Comparison of ENCODE assay signal across 16 cellular contexts in the genomic region with DNA sequence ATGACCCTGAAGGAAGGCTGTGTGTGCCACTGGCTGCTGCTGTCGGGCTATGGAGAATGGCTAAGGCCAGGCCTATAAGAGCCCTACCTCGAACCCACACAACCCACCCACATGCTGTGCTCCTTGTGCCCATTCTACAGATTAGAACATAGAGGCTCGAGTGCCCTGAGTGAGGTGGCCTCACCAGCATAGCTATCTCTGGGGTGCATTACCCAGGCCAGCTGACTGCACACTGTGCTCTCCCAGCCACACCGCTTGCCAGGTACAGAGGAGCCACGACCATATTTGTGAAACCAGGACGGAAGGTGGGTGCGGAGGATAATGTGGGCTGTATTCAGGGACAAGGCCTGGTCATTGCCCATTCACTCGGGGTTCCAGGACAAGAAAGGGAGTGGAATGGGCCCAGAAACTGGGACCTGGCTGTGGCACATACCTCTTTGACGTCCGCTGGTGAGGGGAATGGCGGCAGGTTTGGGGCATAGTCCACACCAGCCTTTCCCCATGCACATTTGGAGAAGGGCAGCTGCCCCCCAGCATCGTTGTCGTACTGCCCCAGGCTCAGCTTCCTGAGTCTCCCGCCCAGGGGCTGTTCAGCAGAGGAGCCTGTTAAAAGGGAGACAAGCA.
DNase-seq lines count a peak whose midpoint lies in the region; TF ChIP-seq lines count a peak whose summit lies in the region.
"Had no signal": no experiment of that assay in that cellular context is flagged by ENCODE, and none has a peak within 500 bp of the region (broad histone marks: within the 10 kb centered on the region; RNA-seq: fewer than 3 reads in every experiment).

No MANE protein-coding gene starts in this region.

- H3K23ac ChIP-seq in trophoblast cell (ENCODE audit: low read length) = peak overlapping the region; percentile 64

- H3K27ac ChIP-seq in endodermal cell (ENCODE audit: low read depth, low read length) (no peak overlapping the region), trophoblast cell (ENCODE audit: low read depth, low read length) (no peak overlapping the region)
- H3K27ac ChIP-seq: A549, C4-2B had no signal

- 94 to 96% methylated on average over 12 to 14 of the region's 14 CpGs for WGBS in endodermal cell (ENCODE audit: insufficient coverage in 1 of 2, insufficient read length in 1 of 2), 2 experiments
- no CpG with 5 or more reads among the region's 14 CpGs for WGBS in trophoblast cell (ENCODE audit: extremely low coverage, insufficient coverage, insufficient read length)

- H3K27me3 Mint-ChIP-seq in chondrocyte (ENCODE audit: low read depth) (no peaks in the 10 kb centered on the region), endodermal cell (ENCODE audit: insufficient read depth) (no peaks in the 10 kb centered on the region)
- H3K27me3 Mint-ChIP-seq: CD4-positive, alpha-beta memory T cell had no signal

- H4K8ac ChIP-seq in trophoblast cell (ENCODE audit: low read depth, low read length) = no peak overlapping the region

- peaks cover 1% of the 10 kb centered on the region for H3K79me2 ChIP-seq in trophoblast cell (ENCODE audit: control insufficient read depth, insufficient read depth, low read length, poor library complexity)

- DNase-seq in chondrocyte (ENCODE audit: low spot score) (peak; percentile 60), endodermal cell (peak; percentile 44), trophoblast cell (no peak), ureter (ENCODE audit: low spot score) (peak; percentile 37), GF-D8 (lab: John Stamatoyannopoulos, UW) (no peak)
- no peak for DNase-seq in activated naive CD4-positive, alpha-beta T cell treated with Interleukin-2 at 50 U/mL for 16 hours
- DNase-seq in stimulated activated CD4-positive, alpha-beta T cell treated with anti-CD3 and anti-CD28 coated beads, Interleukin-2, amount 100 ng/mL, for 48 hours = no peak
- DNase-seq: BE2C; CD4-positive, alpha-beta memory T cell; COR-L47; DMS153; DMS79 treated with DMSO at 0.1 percent for 48 hours; EL; IMR-90 had no signal

- H3K27me3 ChIP-seq in endodermal cell (ENCODE audit: control insufficient read depth, insufficient read depth, low read length, poor library complexity, severe bottlenecking) = no peaks in the 10 kb centered on the region
- no peaks in the 10 kb centered on the region for H3K27me3 ChIP-seq in trophoblast cell (ENCODE audit: insufficient read depth, low read length)
- H3K27me3 ChIP-seq: BE2C had no signal

- H2BK12ac ChIP-seq in trophoblast cell (ENCODE audit: low read length) = no peak overlapping the region

- no peak overlapping the region for H3K4me2 ChIP-seq in trophoblast cell (ENCODE audit: low read length)
- H3K4me2 ChIP-seq: A549 had no signal

- no peak overlapping the region for H2BK5ac ChIP-seq in trophoblast cell (ENCODE audit: low read depth, low read length, poor library complexity)

- H3K9ac ChIP-seq in endodermal cell (ENCODE audit: extremely low read depth, low read length, poor library complexity, severe bottlenecking) = no peak overlapping the region
- no peak overlapping the region for H3K9ac ChIP-seq in trophoblast cell (ENCODE audit: low read length)

- no peaks in the 10 kb centered on the region for H3K79me1 ChIP-seq in trophoblast cell (ENCODE audit: low read length)

- H3K14ac ChIP-seq in trophoblast cell (ENCODE audit: low read length) = no peak overlapping the region

- peak overlapping the region; percentile 22 for H4K12ac ChIP-seq in trophoblast cell (ENCODE audit: low read depth, low read length)

- H3K4me3 Mint-ChIP-seq in chondrocyte (ENCODE audit: unreplicated experiment) = no peak overlapping the region
- no peak overlapping the region for H3K4me3 Mint-ChIP-seq in endodermal cell
- H3K4me3 Mint-ChIP-seq: CD4-positive, alpha-beta memory T cell had no signal

- peak overlapping the region; percentile 2 for H3K18ac ChIP-seq in trophoblast cell (ENCODE audit: low read length)

- H3K4ac ChIP-seq in trophoblast cell (ENCODE audit: low read depth, low read length) = no peak overlapping the region

- H2AFZ ChIP-seq in trophoblast cell (ENCODE audit: insufficient read depth, low read length, poor library complexity) = no peak overlapping the region

- H3K36me3 ChIP-seq in endodermal cell (ENCODE audit: control insufficient read depth, insufficient read depth, low read length) (peaks cover 29% of the 10 kb centered on the region), trophoblast cell (ENCODE audit: control insufficient read depth in 1 of 2, insufficient read depth in 2 of 2, low read length in 2 of 2) (peaks cover 55 to 73% of the 10 kb centered on the region in 2 experiments)
- H3K36me3 ChIP-seq: BE2C had no signal

- TF ChIP-seq CTCF in chondrocyte (IDR thresholded peaks at IDR 0.05) = no peak
- no peak for TF ChIP-seq CTCF in endodermal cell (conservative IDR thresholded peaks at IDR 0.05)

- H3K9me3 ChIP-seq in endodermal cell (ENCODE audit: control insufficient read depth, low read length) (no peaks in the 10 kb centered on the region), trophoblast cell (ENCODE audit: insufficient read depth, low read depth, low read length) (peaks cover 4% of the 10 kb centered on the region)
- H3K9me3 ChIP-seq: A549, BE2C had no signal

- H3K9me3 Mint-ChIP-seq in chondrocyte (ENCODE audit: low read depth) (no peaks in the 10 kb centered on the region), endodermal cell (no peaks in the 10 kb centered on the region)

- H3K27ac Mint-ChIP-seq in chondrocyte (ENCODE audit: unreplicated experiment) = peak overlapping the region; percentile 63
- no peak overlapping the region for H3K27ac Mint-ChIP-seq in endodermal cell
- H3K27ac Mint-ChIP-seq: CD4-positive, alpha-beta memory T cell had no signal

- no peak overlapping the region for H2AK5ac ChIP-seq in trophoblast cell (ENCODE audit: low read length)

- H3K36me3 Mint-ChIP-seq in chondrocyte (ENCODE audit: low read depth) (peaks cover 42% of the 10 kb centered on the region), endodermal cell (ENCODE audit: low read depth) (peaks cover 10% of the 10 kb centered on the region)
- H3K36me3 Mint-ChIP-seq: CD4-positive, alpha-beta memory T cell had no signal

- H2BK120ac ChIP-seq in trophoblast cell (ENCODE audit: insufficient read depth, low read length, poor library complexity) = no peak overlapping the region

- no peak overlapping the region for H3K4me3 ChIP-seq in endodermal cell (ENCODE audit: low read length)
- peak overlapping the region; percentile 11 for H3K4me3 ChIP-seq in trophoblast cell (ENCODE audit: low read depth, low read length)
- H3K4me3 ChIP-seq: A549 had no signal

- H3K4me1 Mint-ChIP-seq in chondrocyte (ENCODE audit: low read depth) = peaks cover 72% of the 10 kb centered on the region
- peaks cover 13% of the 10 kb centered on the region for H3K4me1 Mint-ChIP-seq in endodermal cell
- H3K4me1 Mint-ChIP-seq: CD4-positive, alpha-beta memory T cell had no signal

- H4K91ac ChIP-seq in trophoblast cell (ENCODE audit: low read depth, low read length) = no peak overlapping the region

- H3K4me1 ChIP-seq in endodermal cell (ENCODE audit: control insufficient read depth, insufficient read depth, low read length) (peaks cover 13% of the 10 kb centered on the region), trophoblast cell (ENCODE audit: control insufficient read depth in 1 of 2, insufficient read depth in 2 of 2, low read length in 2 of 2) (no peaks in the 10 kb centered on the region)
- H3K4me1 ChIP-seq: BE2C had no signal

Comparison
In these comparisons a context has a peak if more than half of its experiments do, and no peak if none do; other contexts are left out.
1. DNase-seq: peak in chondrocyte (single experiment), endodermal cell (single experiment) and ureter (single experiment); none in trophoblast cell (0 of 2), activated naive CD4-positive, alpha-beta T cell treated with Interleukin-2 at 50 U/mL for 16 hours (single experiment), stimulated activated CD4-positive, alpha-beta T cell treated with anti-CD3 and anti-CD28 coated beads, Interleukin-2, amount 100 ng/mL, for 48 hours (0 of 2) and GF-D8 (single experiment).